Comparison of ENCODE assay signal across 8 cellular contexts in genomic region chr6:70706491-70707123, GRCh38. TPM values are rescaled to one million over a fixed set of nuclear protein-coding genes. Genes with fewer than 3 reads are reported as not detected.
DNase-seq lines count a peak whose midpoint lies in the region; ATAC-seq and TF ChIP-seq lines count a peak whose summit lies in the region.

No MANE protein-coding gene starts in this region.

- TF ChIP-seq CTCF in GM12865 (IDR thresholded peaks at IDR 0.05; ENCODE audit: insufficient read depth, low read depth, low read length, missing control alignments): peak; percentile 28

- no peak overlapping the region for H3K4me3 ChIP-seq in GM12865 (ENCODE audit: low read depth, low read length)

- intact Hi-C loops in left ventricle myocardium superior (cut with micrococcal nuclease): loop anchor here (2.0 kb wide), 1 partner anchor 178 kb away; no protein-coding TSS in a partner anchor

- peak; percentile 25 for DNase-seq in A172 (ENCODE audit: low spot score)
- DNase-seq in GM12865 (ENCODE audit: low read depth): peak; percentile 60
- DNase-seq in NCI-H526 (lab: John Stamatoyannopoulos, UW): peak; percentile 18 to 61
- peak; percentile 28 for DNase-seq in central memory CD4-positive, alpha-beta T cell
- peak; percentile 69 for DNase-seq in midbrain (lab: John Stamatoyannopoulos, UW)
- no peak for DNase-seq in activated CD4-positive, alpha-beta T cell treated with anti-CD3 and anti-CD28 coated beads, Interleukin-2, amount 50 U/mL, for 48 hours
- no peak for DNase-seq in left ventricle myocardium superior

- ATAC-seq in GM18907 (IDR thresholded peaks at IDR 0.05; ENCODE audit: unreplicated experiment) (no peak), left ventricle myocardium superior (no peak)

RNA-seq across cellular contexts. Expression of gene SMAP1, which starts 38.9 kb away (rescaled TPM):
- total RNA-seq in A172 (2014; rRNA removed; shearing (Covaris generic)): 22.3 and 24.7 TPM in 2 replicates
- 32.2 TPM for total RNA-seq in left ventricle myocardium superior

Comparison
In these comparisons a context has a peak if more than half of its experiments do, and no peak if none do; other contexts are left out.
1. DNase-seq: peak in A172 (single experiment), GM12865 (single experiment), NCI-H526 (2 of 2), central memory CD4-positive, alpha-beta T cell (single experiment) and midbrain (single experiment); none in activated CD4-positive, alpha-beta T cell treated with anti-CD3 and anti-CD28 coated beads, Interleukin-2, amount 50 U/mL, for 48 hours (0 of 2) and left ventricle myocardium superior (single experiment).